ENCODE assay signal across 8 cellular contexts in the genomic region with DNA sequence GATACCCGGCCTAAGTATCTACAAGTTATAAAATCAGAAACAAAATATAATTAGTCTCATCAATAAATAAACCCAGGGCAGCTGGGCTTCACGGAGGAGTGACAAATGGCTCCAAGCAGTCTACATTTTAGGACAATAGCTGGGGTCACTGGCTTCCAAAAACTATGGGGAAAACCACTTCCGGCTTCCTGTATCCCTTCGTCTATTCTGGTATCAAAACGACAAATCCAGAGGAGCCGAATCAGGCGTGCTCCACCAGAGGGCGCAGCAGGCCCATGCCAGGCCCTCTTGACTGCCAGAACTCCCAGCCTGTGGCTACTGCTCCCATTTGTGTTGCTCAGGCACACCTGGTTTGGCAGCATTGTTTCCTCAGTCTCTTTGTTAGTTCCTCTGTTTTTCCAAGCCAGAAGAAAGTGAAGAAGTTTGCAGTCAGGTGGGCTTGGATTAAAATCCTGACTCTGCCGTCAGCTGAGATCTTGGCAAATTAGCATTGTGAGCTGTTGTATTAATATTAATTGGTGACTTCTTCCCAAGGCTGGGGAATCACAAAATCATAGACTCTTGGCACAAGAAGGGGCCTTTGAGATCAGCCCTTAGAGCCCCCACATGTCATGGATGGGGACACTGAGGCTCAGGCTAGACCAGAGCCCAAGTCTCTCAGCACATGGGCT. TPM values are rescaled to one million over a fixed set of nuclear protein-coding genes. Genes with fewer than 3 reads are reported as not detected.
DNase-seq lines count a peak whose midpoint lies in the region; TF ChIP-seq lines count a peak whose summit lies in the region.

No MANE protein-coding gene starts in this region.

- intact Hi-C loops in posterior cingulate gyrus (cut with DNase I) = loop anchor here (1.0 to 5.0 kb wide), 4 partner anchors 49 to 187 kb away; no protein-coding TSS in a partner anchor

- TF ChIP-seq CTCF in cardiac muscle cell (IDR thresholded peaks at IDR 0.05; ENCODE audit: low read depth, low read length) (peak; percentile 97), tibial nerve (IDR thresholded peaks at IDR 0.05) (peak; percentile 89 to 96 (median 94))

- H3K9me3 Mint-ChIP-seq in activated naive CD8-positive, alpha-beta T cell treated with anti-CD3 and anti-CD28 coated beads for 36 hours = no peaks in the 10 kb centered on the region

- no peaks in the 10 kb centered on the region for H3K36me3 ChIP-seq in cardiac muscle cell
- H3K36me3 ChIP-seq in tibial nerve = no peaks in the 10 kb centered on the region

- H3K27ac ChIP-seq in cardiac muscle cell (no peak overlapping the region), tibial nerve (peak overlapping the region; percentile 43 to 81 (median 63))

- TF ChIP-seq EP300 in tibial nerve (IDR thresholded peaks at IDR 0.05) = peak in 1 of 2 donors; percentile 77

- H3K4me1 ChIP-seq in cardiac muscle cell (ENCODE audit: low read depth) (no peaks in the 10 kb centered on the region), tibial nerve (peaks cover 0 to 8% (median 0%) of the 10 kb centered on the region in 4 donors)

- H3K4me3 ChIP-seq in cardiac muscle cell (no peak overlapping the region), tibial nerve (no peak overlapping the region)

- no peak for TF ChIP-seq POLR2A in tibial nerve (IDR thresholded peaks at IDR 0.05)

- 21 to 22% methylated on average over 9 of the region's 9 CpGs for WGBS in tibial nerve, 2 donors

- H3K9me3 ChIP-seq in cardiac muscle cell (ENCODE audit: low read depth) (no peaks in the 10 kb centered on the region), tibial nerve (no peaks in the 10 kb centered on the region)

- no peaks in the 10 kb centered on the region for H3K27me3 Mint-ChIP-seq in activated naive CD8-positive, alpha-beta T cell treated with anti-CD3 and anti-CD28 coated beads for 36 hours

- H3K36me3 Mint-ChIP-seq in activated naive CD8-positive, alpha-beta T cell treated with anti-CD3 and anti-CD28 coated beads for 36 hours = peaks cover 3% of the 10 kb centered on the region

- H3K27me3 ChIP-seq in cardiac muscle cell = no peaks in the 10 kb centered on the region
- H3K27me3 ChIP-seq in tibial nerve = no peaks in the 10 kb centered on the region

- peaks cover 3% of the 10 kb centered on the region for H3K4me1 Mint-ChIP-seq in activated naive CD8-positive, alpha-beta T cell treated with anti-CD3 and anti-CD28 coated beads for 36 hours

- DNase-seq in NK-92 treated with Interleukin-12 subunit alpha and Interleukin-12 subunit beta, amount 100 ng/mL, for 24 hours (lab: John Stamatoyannopoulos, UW) = peak; percentile 34
- DNase-seq in NK-92 (lab: John Stamatoyannopoulos, UW; ENCODE audit: unreplicated experiment) (no peak), NCI-H1048 (lab: John Stamatoyannopoulos, UW) (peak; percentile 78), SKM-1 (lab: John Stamatoyannopoulos, UW; ENCODE audit: unreplicated experiment) (peak; percentile 87), cardiac muscle cell (ENCODE audit: low read depth in 1 of 2, low spot score in 1 of 2) (peak; percentile 89 to 91), posterior cingulate gyrus (peak; percentile 80 to 99 (median 94)), tibial nerve (ENCODE audit: low spot score in 2 of 2) (peak; percentile 87 to 91)
- DNase-seq in activated naive CD8-positive, alpha-beta T cell treated with anti-CD3 and anti-CD28 coated beads for 36 hours = peak; percentile 74

- H3K27ac Mint-ChIP-seq in activated naive CD8-positive, alpha-beta T cell treated with anti-CD3 and anti-CD28 coated beads for 36 hours = peak overlapping the region; percentile 54

- H3K4me3 Mint-ChIP-seq in activated naive CD8-positive, alpha-beta T cell treated with anti-CD3 and anti-CD28 coated beads for 36 hours = no peak overlapping the region

RNA-seq across cellular contexts. Expression of a gene that starts 11.6 kb away (rescaled TPM):
- total RNA-seq in activated naive CD8-positive, alpha-beta T cell treated with anti-CD3 and anti-CD28 coated beads for 36 hours = 10 to 100 TPM; 58.4 to 61.0 TPM
- total RNA-seq in cardiac muscle cell = 16.5 and 17.4 TPM in 2 replicates
- polyA plus RNA-seq in cardiac muscle cell = 54.2 and 68.0 TPM in 2 replicates
- 10 to 100 TPM; 36.3 to 45.4 (median 40.6) TPM for total RNA-seq in tibial nerve

RNA-seq across cellular contexts. Expression of a gene that starts 54.7 kb away (rescaled TPM):
- total RNA-seq in activated naive CD8-positive, alpha-beta T cell treated with anti-CD3 and anti-CD28 coated beads for 36 hours = 1 to 10 TPM; 1.7 to 1.8 TPM
- total RNA-seq in cardiac muscle cell (285 and 310 TPM in 2 replicates), tibial nerve (1,000 to 10,000 TPM; 1,899 to 6,678 (median 4,539) TPM)
- 268 and 299 TPM in 2 replicates for polyA plus RNA-seq in cardiac muscle cell

Comparison
In these comparisons a context has a peak if more than half of its experiments do, and no peak if none do; other contexts are left out.
1. RNA of a gene that starts 54.7 kb away (total RNA-seq): 1,899 to 6,678 TPM in tibial nerve and 285 to 310 TPM in cardiac muscle cell; 1.7 to 1.8 TPM in activated naive CD8-positive, alpha-beta T cell treated with anti-CD3 and anti-CD28 coated beads for 36 hours; every median in the first group is over 100 times any median in the second.